8 cellular contexts compared by ENCODE assay signal in the genomic region with DNA sequence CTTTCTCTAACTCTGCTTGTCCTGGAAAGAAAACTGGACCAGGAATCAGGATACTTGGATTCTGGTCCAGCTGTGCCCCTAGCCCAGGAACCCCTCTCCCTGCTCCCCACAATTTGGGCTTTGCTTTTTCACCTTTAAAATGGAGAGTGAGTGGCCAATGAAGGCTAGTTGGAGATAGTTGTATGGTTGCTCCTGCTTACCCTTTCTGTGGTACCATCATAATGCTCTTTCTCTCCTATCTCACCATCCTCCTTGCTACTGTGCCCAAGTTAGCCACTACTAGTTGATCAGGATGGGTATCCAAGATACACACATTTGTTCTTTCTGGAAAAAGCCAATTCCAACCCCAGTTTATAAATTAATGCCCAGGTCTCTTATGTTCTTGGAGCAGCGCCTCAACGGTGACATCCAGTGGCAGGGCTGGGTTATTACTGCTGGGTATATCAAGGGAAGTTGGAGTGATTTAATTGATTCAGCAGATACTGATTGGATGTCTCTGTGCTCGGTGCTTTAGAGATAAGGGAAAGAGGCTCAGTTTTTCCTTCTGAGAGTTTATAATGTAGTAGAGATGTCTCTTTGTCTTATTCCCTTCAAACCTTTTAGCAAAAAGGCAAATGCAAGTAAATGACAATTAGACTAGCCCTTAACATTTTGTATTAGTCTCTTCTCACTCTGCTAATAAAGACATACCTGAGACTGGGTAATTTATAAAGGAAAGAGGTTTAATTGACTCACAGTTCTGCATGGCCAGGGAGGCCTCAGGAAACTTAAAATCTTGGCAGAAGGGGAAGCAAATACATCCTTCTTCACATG. TPM values are rescaled to one million over a fixed set of nuclear protein-coding genes. Genes with fewer than 3 reads are reported as not detected.
DNase-seq lines count a peak whose midpoint lies in the region; ATAC-seq and TF ChIP-seq lines count a peak whose summit lies in the region.

No MANE protein-coding gene starts in this region.

- H3K4me3 ChIP-seq in ascending aorta = no peak overlapping the region

- no peaks in the 10 kb centered on the region for H3K4me1 ChIP-seq in ascending aorta

- H3K27me3 ChIP-seq in ascending aorta = no peaks in the 10 kb centered on the region

- intact Hi-C loops in ascending aorta (cut with DNase I) = loop anchor here (1.0 to 2.0 kb wide), 2 partner anchors 57 to 162 kb away; partner anchors contain the start of gene LARP1

- H3K9me3 Mint-ChIP-seq in T-helper 2 cell treated with Interferon-gamma antibody and Interleukin-4, amounts not matched to agents 5 μg/mL and 100 μg/mL, for 36 hours = no peaks in the 10 kb centered on the region

- H3K4me1 Mint-ChIP-seq in T-helper 2 cell treated with Interferon-gamma antibody and Interleukin-4, amounts not matched to agents 5 μg/mL and 100 μg/mL, for 36 hours (ENCODE audit: low read depth) = peaks cover 12% of the 10 kb centered on the region

- H3K27me3 Mint-ChIP-seq in T-helper 2 cell treated with Interferon-gamma antibody and Interleukin-4, amounts not matched to agents 5 μg/mL and 100 μg/mL, for 36 hours (ENCODE audit: low read depth) = no peaks in the 10 kb centered on the region

- no peaks in the 10 kb centered on the region for H3K9me3 ChIP-seq in ascending aorta

- peaks cover 72% of the 10 kb centered on the region for H3K36me3 Mint-ChIP-seq in T-helper 2 cell treated with Interferon-gamma antibody and Interleukin-4, amounts not matched to agents 5 μg/mL and 100 μg/mL, for 36 hours (ENCODE audit: low read depth)

- TF ChIP-seq CTCF in ascending aorta (IDR thresholded peaks at IDR 0.05) = peak; percentile 70 to 89 (median 81)

- no peak overlapping the region for H3K27ac Mint-ChIP-seq in T-helper 2 cell treated with Interferon-gamma antibody and Interleukin-4, amounts not matched to agents 5 μg/mL and 100 μg/mL, for 36 hours

- no peak overlapping the region for H3K4me3 Mint-ChIP-seq in T-helper 2 cell treated with Interferon-gamma antibody and Interleukin-4, amounts not matched to agents 5 μg/mL and 100 μg/mL, for 36 hours

- DNase-seq in AG20443 (ENCODE audit: low spot score) (peak; percentile 82), LHCN-M2 (ENCODE audit: low read depth) (peak; percentile 61), ascending aorta (ENCODE audit: low spot score in 2 of 2) (peak in 1 of 2 donors; percentile 76), hepatic stellate cell (ENCODE audit: low spot score) (peak; percentile 68), smooth muscle cell of the brain vasculature (ENCODE audit: low read depth, low spot score) (peak; percentile 62), islet precursor cell (no peak)
- DNase-seq in T-helper 2 cell treated with Interferon-gamma antibody and Interleukin-4, amounts not matched to agents 5 μg/mL and 100 μg/mL, for 36 hours (ENCODE audit: low spot score) = peak; percentile 24

- no peak overlapping the region for H3K27ac ChIP-seq in ascending aorta

- peak; percentile 67 for ATAC-seq in GM19035 (IDR thresholded peaks at IDR 0.05; ENCODE audit: unreplicated experiment)

- peaks cover 66 to 89% of the 10 kb centered on the region in 2 donors for H3K36me3 ChIP-seq in ascending aorta

RNA-seq across cellular contexts. Expression of gene FAXDC2, which starts 38.5 kb away (rescaled TPM):
- total RNA-seq in LHCN-M2 (2014; rRNA removed) (22.0 and 25.4 TPM in 2 replicates), ascending aorta (25.3 TPM)
- polyA plus RNA-seq in LHCN-M2 (2012) = 18.4 TPM

RNA-seq across cellular contexts. Expression of gene CNOT8, which starts 46.6 kb away (rescaled TPM):
- 73.5 and 85.7 TPM in 2 replicates for total RNA-seq in LHCN-M2 (2014; rRNA removed)
- polyA plus RNA-seq in LHCN-M2 (2012) = 27.9 TPM
- total RNA-seq in ascending aorta = 32.1 TPM

RNA-seq across cellular contexts. Expression of gene LARP1, which starts 56.7 kb away (rescaled TPM):
- total RNA-seq in LHCN-M2 (2014; rRNA removed) = 67.6 and 95.2 TPM in 2 replicates
- 73.5 TPM for polyA plus RNA-seq in LHCN-M2 (2012)
- 105 TPM for total RNA-seq in ascending aorta
